Comparison of ENCODE assay signal across 2 cellular contexts in the genomic region with DNA sequence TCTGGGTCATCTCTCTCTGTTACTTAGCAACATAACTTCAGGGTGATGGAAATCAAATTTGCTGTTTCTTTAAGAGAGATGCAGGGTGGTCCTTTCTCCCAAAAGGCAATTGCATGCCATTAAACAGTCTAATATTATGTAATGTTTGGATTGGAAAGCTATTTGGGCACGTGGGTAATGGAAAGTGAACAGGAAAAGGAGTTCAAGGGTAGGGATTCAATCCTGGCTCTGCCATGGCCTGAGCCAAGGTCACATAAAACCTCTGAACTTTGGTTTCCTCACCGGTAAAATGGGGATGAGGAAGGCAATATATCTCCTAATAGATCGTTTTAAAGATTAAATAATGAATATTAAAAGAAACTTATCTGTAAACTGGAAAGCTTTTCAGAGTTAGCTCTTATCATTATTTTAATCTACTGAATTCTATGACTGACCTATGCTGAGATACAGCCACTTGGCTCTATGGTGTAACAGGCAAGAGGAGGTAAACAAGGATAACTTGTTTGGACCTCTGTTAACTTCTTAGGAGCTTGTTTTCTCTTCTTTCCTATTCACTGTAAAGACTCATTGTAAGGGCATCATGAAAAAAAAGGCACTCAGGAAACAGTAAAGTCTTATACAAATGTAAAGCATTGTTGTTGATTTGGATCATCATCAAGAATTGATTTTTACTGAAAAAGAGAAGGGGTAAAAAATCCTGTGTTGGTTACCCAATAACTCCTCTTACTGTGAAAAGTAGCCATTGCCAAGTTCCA.
TF ChIP-seq lines count a peak whose summit lies in the region.

No MANE protein-coding gene starts in this region.

TF ChIP-seq in liver, 16 proteins besides CTCF, POLR2A, EP300 and RAD21 (continued from another document):
- peak; percentile 28 for TF ChIP-seq REST (IDR thresholded peaks at IDR 0.05)
- TF ChIP-seq, protein P1, sequence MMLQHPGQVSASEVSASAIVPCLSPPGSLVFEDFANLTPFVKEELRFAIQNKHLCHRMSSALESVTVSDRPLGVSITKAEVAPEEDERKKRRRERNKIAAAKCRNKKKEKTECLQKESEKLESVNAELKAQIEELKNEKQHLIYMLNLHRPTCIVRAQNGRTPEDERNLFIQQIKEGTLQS (IDR thresholded peaks at IDR 0.05): peak; percentile 52
- peak; percentile 62 for TF ChIP-seq SP1 (IDR thresholded peaks at IDR 0.05)
- peak in 1 of 2 donors; percentile 36 for TF ChIP-seq GABPA (IDR thresholded peaks at IDR 0.05 in 1 of 2, conservative IDR thresholded peaks at IDR 0.05 in 1 of 2)
- TF ChIP-seq, protein P2, sequence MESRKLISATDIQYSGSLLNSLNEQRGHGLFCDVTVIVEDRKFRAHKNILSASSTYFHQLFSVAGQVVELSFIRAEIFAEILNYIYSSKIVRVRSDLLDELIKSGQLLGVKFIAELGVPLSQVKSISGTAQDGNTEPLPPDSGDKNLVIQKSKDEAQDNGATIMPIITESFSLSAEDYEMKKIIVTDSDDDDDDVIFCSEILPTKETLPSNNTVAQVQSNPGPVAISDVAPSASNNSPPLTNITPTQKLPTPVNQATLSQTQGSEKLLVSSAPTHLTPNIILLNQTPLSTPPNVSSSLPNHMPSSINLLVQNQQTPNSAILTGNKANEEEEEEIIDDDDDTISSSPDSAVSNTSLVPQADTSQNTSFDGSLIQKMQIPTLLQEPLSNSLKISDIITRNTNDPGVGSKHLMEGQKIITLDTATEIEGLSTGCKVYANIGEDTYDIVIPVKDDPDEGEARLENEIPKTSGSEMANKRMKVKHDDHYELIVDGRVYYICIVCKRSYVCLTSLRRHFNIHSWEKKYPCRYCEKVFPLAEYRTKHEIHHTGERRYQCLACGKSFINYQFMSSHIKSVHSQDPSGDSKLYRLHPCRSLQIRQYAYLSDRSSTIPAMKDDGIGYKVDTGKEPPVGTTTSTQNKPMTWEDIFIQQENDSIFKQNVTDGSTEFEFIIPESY (IDR thresholded peaks at IDR 0.05): peak; percentile 68
- peak; percentile 83 to 90 for TF ChIP-seq HNF4A (conservative IDR thresholded peaks at IDR 0.05)
- TF ChIP-seq FOXA1 (IDR thresholded peaks at IDR 0.05): no peak
- TF ChIP-seq NR2F2 (IDR thresholded peaks at IDR 0.05): peak; percentile 88
- TF ChIP-seq YY1 (IDR thresholded peaks at IDR 0.05): peak; percentile 62

TF ChIP-seq in SK-N-SH treated with all-trans-retinoic acid at 6 μM for 48 hours, 23 proteins besides CTCF, POLR2A, EP300 and RAD21 (continued from another document):
- TF ChIP-seq PPARA (CRISPR knock-in tag; IDR thresholded peaks at IDR 0.05; ENCODE audit: borderline replicate concordance) (no peak), CSRNP3 (CRISPR knock-in tag; IDR thresholded peaks at IDR 0.05) (no peak), ISL1 (CRISPR knock-in tag; IDR thresholded peaks at IDR 0.05) (no peak)
TF ChIP-seq in SK-N-SH treated with all-trans-retinoic acid at 6 μM for 48 hours: peak in this region for 0.
